17 cellular contexts compared by ENCODE assay signal in genomic region chr9:111108946-111109345, GRCh38.
DNase-seq lines count a peak whose midpoint lies in the region; ATAC-seq, FAIRE-seq and TF ChIP-seq lines count a peak whose summit lies in the region.
"Had no signal": no experiment of that assay in that cellular context is flagged by ENCODE, and none has a peak within 500 bp of the region (broad histone marks: within the 10 kb centered on the region; RNA-seq: fewer than 3 reads in every experiment).

No MANE protein-coding gene starts in this region.

- H2AFZ ChIP-seq in astrocyte (ENCODE audit: low read depth, low read length) (no peak overlapping the region), mesenchymal stem cell (ENCODE audit: low read depth, low read length) (no peak overlapping the region)
- H2AFZ ChIP-seq: hepatocyte had no signal

- no peak overlapping the region for H3K4me3 Mint-ChIP-seq in astrocyte (ENCODE audit: unreplicated experiment)
- H3K4me3 Mint-ChIP-seq: activated naive CD4-positive, alpha-beta T cell treated with anti-CD3 and anti-CD28 coated beads, Interleukin-2, amount 50 U/mL, for 24 hours had no signal

- H3K4me1 ChIP-seq in astrocyte (ENCODE audit: insufficient read depth, low read length), result no peaks in the 10 kb centered on the region
- no peaks in the 10 kb centered on the region for H3K4me1 ChIP-seq in mesenchymal stem cell (ENCODE audit: control insufficient read depth, insufficient read depth, low read depth, low read length)
- H3K4me1 ChIP-seq in effector memory CD4-positive, alpha-beta T cell (ENCODE audit: control insufficient read depth, insufficient read depth, low read length, poor library complexity, severe bottlenecking), result no peaks in the 10 kb centered on the region

- H2BK120ac ChIP-seq in mesenchymal stem cell (ENCODE audit: low read depth, low read length), result no peak overlapping the region

- H4K8ac ChIP-seq in mesenchymal stem cell (ENCODE audit: low read length), result no peak overlapping the region

- H3K36me3 Mint-ChIP-seq in astrocyte (ENCODE audit: low read depth, unreplicated experiment), result no peaks in the 10 kb centered on the region
- H3K36me3 Mint-ChIP-seq: activated naive CD4-positive, alpha-beta T cell treated with anti-CD3 and anti-CD28 coated beads, Interleukin-2, amount 50 U/mL, for 24 hours had no signal

- no peak overlapping the region for H3K27ac Mint-ChIP-seq in astrocyte (ENCODE audit: unreplicated experiment)
- H3K27ac Mint-ChIP-seq: activated naive CD4-positive, alpha-beta T cell treated with anti-CD3 and anti-CD28 coated beads, Interleukin-2, amount 50 U/mL, for 24 hours; progenitor cell of endocrine pancreas had no signal

- H3K4me2 ChIP-seq in astrocyte (ENCODE audit: low read length) (no peak overlapping the region), mesenchymal stem cell (ENCODE audit: low read length, poor library complexity, severe bottlenecking) (no peak overlapping the region)
- H3K4me2 ChIP-seq: hepatocyte had no signal

- H3K27me3 ChIP-seq in astrocyte (ENCODE audit: insufficient read depth, low read length) (no peaks in the 10 kb centered on the region), mesenchymal stem cell (ENCODE audit: control insufficient read depth in 1 of 2, insufficient read depth in 1 of 2, low read length in 2 of 2) (no peaks in the 10 kb centered on the region)
- H3K27me3 ChIP-seq in effector memory CD4-positive, alpha-beta T cell (replicated peaks; ENCODE audit: control insufficient read depth, insufficient read depth, low read length, poor library complexity, severe bottlenecking), result no peaks in the 10 kb centered on the region
- H3K27me3 ChIP-seq: hepatocyte had no signal

- no peak overlapping the region for H3K18ac ChIP-seq in mesenchymal stem cell (ENCODE audit: low read depth in 1 of 2, low read length in 2 of 2)

- H3K9ac ChIP-seq in astrocyte (ENCODE audit: low read length) (no peak overlapping the region), mesenchymal stem cell (ENCODE audit: low read length) (peak overlapping the region; percentile 50)

- H2BK5ac ChIP-seq in mesenchymal stem cell (ENCODE audit: low read depth, low read length, poor library complexity, severe bottlenecking), result no peak overlapping the region

- no peak for ATAC-seq in HG02870 (IDR thresholded peaks at IDR 0.05; ENCODE audit: unreplicated experiment)
- ATAC-seq: left colon had no signal

- H3K4ac ChIP-seq in mesenchymal stem cell (ENCODE audit: low read depth in 1 of 2, low read length in 2 of 2), result no peak overlapping the region

- H3K4me1 Mint-ChIP-seq in astrocyte (ENCODE audit: low read depth, unreplicated experiment), result no peaks in the 10 kb centered on the region
- H3K4me1 Mint-ChIP-seq: activated naive CD4-positive, alpha-beta T cell treated with anti-CD3 and anti-CD28 coated beads, Interleukin-2, amount 50 U/mL, for 24 hours had no signal

- H3K23ac ChIP-seq in mesenchymal stem cell (ENCODE audit: low read length in 2 of 2), result no peak overlapping the region

- H3K9me3 ChIP-seq in astrocyte (ENCODE audit: insufficient read depth, low read depth, low read length), result no peaks in the 10 kb centered on the region
- H3K9me3 ChIP-seq in mesenchymal stem cell (ENCODE audit: control insufficient read depth, low read length), result no peaks in the 10 kb centered on the region
- H3K9me3 ChIP-seq in effector memory CD4-positive, alpha-beta T cell (ENCODE audit: control insufficient read depth, low read length), result no peaks in the 10 kb centered on the region

- no peak overlapping the region for H2BK15ac ChIP-seq in mesenchymal stem cell (ENCODE audit: low read depth, poor library complexity, severe bottlenecking)

- H4K20me1 ChIP-seq in astrocyte (ENCODE audit: insufficient read depth, low read length), result no peaks in the 10 kb centered on the region

- H3K79me2 ChIP-seq in astrocyte (ENCODE audit: insufficient read depth, low read length), result no peaks in the 10 kb centered on the region
- H3K79me2 ChIP-seq: hepatocyte had no signal

- DNase-seq in CD1c-positive myeloid dendritic cell (ENCODE audit: extremely low spot score) (peak; percentile 55), astrocyte (ENCODE audit: low read depth) (peak; percentile 40), mesenchymal stem cell (peak; percentile 39), NCI-H345 (lab: John Stamatoyannopoulos, UW) (no peak)
- DNase-seq in Jurkat, Clone E6-1 (ENCODE audit: low read depth, low spot score), result peak; percentile 78
- no peak for DNase-seq in effector memory CD4-positive, alpha-beta T cell
- no peak for DNase-seq in stimulated activated CD8-positive, alpha-beta memory T cell treated with anti-CD3 and anti-CD28 coated beads, Interleukin-4, amount 100 ng/mL, for 48 hours
- DNase-seq: activated T-cell treated with anti-CD3 and anti-CD28 coated beads for 4 hours, cerebellar nuclear complex, left colon, NCI-H1930, NCI-H524 had no signal

- no peak for FAIRE-seq in astrocyte (lab: Jason Lieb, UNC)

- H3K79me1 ChIP-seq in mesenchymal stem cell (replicated peaks; ENCODE audit: low read length, poor library complexity, severe bottlenecking), result no peaks in the 10 kb centered on the region

- 93% methylated on average over 2 of the region's 3 CpGs for WGBS in mesenchymal stem cell

- peaks cover 2% of the 10 kb centered on the region for H3K27me3 Mint-ChIP-seq in astrocyte (ENCODE audit: low read depth, unreplicated experiment)
- H3K27me3 Mint-ChIP-seq: activated naive CD4-positive, alpha-beta T cell treated with anti-CD3 and anti-CD28 coated beads, Interleukin-2, amount 50 U/mL, for 24 hours had no signal

- H3K4me3 ChIP-seq in Jurkat, Clone E6-1 (ENCODE audit: low read length), result no peak overlapping the region
- no peak overlapping the region for H3K4me3 ChIP-seq in astrocyte (ENCODE audit: insufficient read depth, low read depth, low read length)
- H3K4me3 ChIP-seq in mesenchymal stem cell (ENCODE audit: insufficient read depth in 1 of 2, low read depth in 1 of 2, low read length in 2 of 2), result no peak overlapping the region
- no peak overlapping the region for H3K4me3 ChIP-seq in effector memory CD4-positive, alpha-beta T cell (ENCODE audit: insufficient read depth, low read depth, low read length, poor library complexity, severe bottlenecking)
- H3K4me3 ChIP-seq: hepatocyte had no signal

- H3K27ac ChIP-seq in astrocyte (ENCODE audit: low read depth, low read length), result no peak overlapping the region
- H3K27ac ChIP-seq in mesenchymal stem cell (ENCODE audit: low read length, poor library complexity, severe bottlenecking), result no peak overlapping the region
- no peak overlapping the region for H3K27ac ChIP-seq in effector memory CD4-positive, alpha-beta T cell (ENCODE audit: insufficient read depth, low read length, poor library complexity, severe bottlenecking)
- H3K27ac ChIP-seq: C4-2B, hepatocyte had no signal

- no peak overlapping the region for H4K91ac ChIP-seq in mesenchymal stem cell (ENCODE audit: low read length)

- TF ChIP-seq CTCF in astrocyte (IDR thresholded peaks at IDR 0.05; ENCODE audit: insufficient read depth, low read depth, low read length), result no peak

- H3K9me3 Mint-ChIP-seq in astrocyte (ENCODE audit: unreplicated experiment), result no peaks in the 10 kb centered on the region
- H3K9me3 Mint-ChIP-seq: activated naive CD4-positive, alpha-beta T cell treated with anti-CD3 and anti-CD28 coated beads, Interleukin-2, amount 50 U/mL, for 24 hours had no signal

- H3K36me3 ChIP-seq in astrocyte (ENCODE audit: insufficient read depth, low read length) (no peaks in the 10 kb centered on the region), mesenchymal stem cell (ENCODE audit: control insufficient read depth in 1 of 2, insufficient read depth in 2 of 2, low read depth in 1 of 2, low read length in 2 of 2) (no peaks in the 10 kb centered on the region)
- no peaks in the 10 kb centered on the region for H3K36me3 ChIP-seq in effector memory CD4-positive, alpha-beta T cell (ENCODE audit: control insufficient read depth, insufficient read depth, low read length)

- H2AK5ac ChIP-seq in mesenchymal stem cell (ENCODE audit: low read length, severe bottlenecking), result no peak overlapping the region

- no peak overlapping the region for H2BK12ac ChIP-seq in mesenchymal stem cell (ENCODE audit: low read length in 2 of 2)

- H3K14ac ChIP-seq in mesenchymal stem cell (ENCODE audit: low read length in 2 of 2), result no peak overlapping the region

Comparison
In these comparisons a context has a peak if more than half of its experiments do, and no peak if none do; other contexts are left out.
1. DNase-seq: peak in CD1c-positive myeloid dendritic cell (single experiment), Jurkat, Clone E6-1 (single experiment), astrocyte (single experiment) and mesenchymal stem cell (single experiment); none in NCI-H345 (single experiment), effector memory CD4-positive, alpha-beta T cell (0 of 3) and stimulated activated CD8-positive, alpha-beta memory T cell treated with anti-CD3 and anti-CD28 coated beads, Interleukin-4, amount 100 ng/mL, for 48 hours (single experiment).